In the genomic region with DNA sequence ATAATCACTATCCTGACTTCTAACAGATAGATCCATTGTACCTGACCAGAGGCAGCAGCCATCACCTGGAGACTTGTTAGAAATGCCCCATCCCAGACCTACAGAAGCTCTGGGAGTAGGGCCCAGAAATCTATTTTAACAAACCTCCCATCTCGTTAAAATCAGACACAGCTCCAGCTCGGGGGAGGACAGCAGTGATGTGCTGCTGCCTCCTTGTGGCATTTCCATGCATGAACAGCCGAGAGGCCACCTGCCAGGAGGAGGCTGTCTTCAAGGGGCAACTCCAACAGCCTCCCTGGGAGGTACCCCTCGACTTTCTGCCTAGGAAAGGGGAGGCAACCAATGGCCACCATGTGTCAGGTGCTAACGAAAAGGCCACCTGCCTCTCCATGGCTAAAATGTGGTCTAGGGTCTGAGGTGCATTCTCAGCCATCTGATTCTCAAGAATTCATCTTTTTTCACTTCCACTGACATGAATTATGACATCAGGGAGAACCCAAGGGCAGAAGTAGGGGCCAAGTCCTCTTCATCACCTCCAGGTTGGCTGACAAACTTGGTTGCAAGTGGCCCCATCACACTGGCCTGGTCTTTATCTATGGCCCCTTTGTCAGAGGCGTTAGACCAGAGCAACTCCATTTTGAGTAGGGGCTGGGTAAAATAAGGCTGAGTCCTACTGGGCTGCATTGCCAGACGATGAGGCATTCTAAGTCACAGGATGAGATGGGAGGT, we compare ENCODE assay signal across 8 cellular contexts. TPM values are rescaled to one million over a fixed set of nuclear protein-coding genes. Genes with fewer than 3 reads are reported as not detected.
DNase-seq lines count a peak whose midpoint lies in the region; ATAC-seq and TF ChIP-seq lines count a peak whose summit lies in the region.

No MANE protein-coding gene starts in this region.

- no peak overlapping the region for H3K27ac Mint-ChIP-seq in T-cell

- no peak overlapping the region for H3K4me2 ChIP-seq in smooth muscle cell

- H4K20me1 ChIP-seq in smooth muscle cell (ENCODE audit: low read depth), result no peaks in the 10 kb centered on the region

- no peak overlapping the region for H3K27ac ChIP-seq in smooth muscle cell (ENCODE audit: low read depth)

- DNase-seq in ELR (ENCODE audit: low read depth) (peak; percentile 85), LHCN-M2 (ENCODE audit: low read depth) (peak; percentile 58), T-cell (peak in 32 of 34 experiments; percentile 16 to 67 (median 48)), astrocyte of the cerebellum (ENCODE audit: low read depth) (peak; percentile 49), hypothalamus (lab: John Stamatoyannopoulos, UW) (peak in 47 of 51 donors; percentile 17 to 81 (median 51)), smooth muscle cell (lab: John Stamatoyannopoulos, UW; ENCODE audit: unreplicated experiment) (peak; percentile 16), NCI-H187 treated with DMSO at 0.1 percent for 48 hours (lab: John Stamatoyannopoulos, UW) (no peak)

- H3K9me3 Mint-ChIP-seq in T-cell, result peaks cover 0 to 4% (median 0%) of the 10 kb centered on the region in 3 donors

- H3F3A ChIP-seq in smooth muscle cell (ENCODE audit: low read depth), result no peaks in the 10 kb centered on the region

- peaks cover 9% of the 10 kb centered on the region for H3K4me1 ChIP-seq in smooth muscle cell (ENCODE audit: low read depth)

- H3K4me3 ChIP-seq in astrocyte of the cerebellum (ENCODE audit: low read depth, low read length) (no peak overlapping the region), smooth muscle cell (no peak overlapping the region)

- no peak overlapping the region for H3K4me3 Mint-ChIP-seq in T-cell

- H3K36me3 ChIP-seq in smooth muscle cell (ENCODE audit: low read depth), result no peaks in the 10 kb centered on the region

- in situ Hi-C loops in astrocyte of the cerebellum (cut with HindIII; ENCODE audit: low sequenced_read_pairs), result loop anchor here (10.0 kb wide), 2 partner anchors 69 to 339 kb away; no protein-coding TSS in a partner anchor

- H3K9ac ChIP-seq in smooth muscle cell (ENCODE audit: low read depth), result no peak overlapping the region

- H3K27me3 Mint-ChIP-seq in T-cell, result no peaks in the 10 kb centered on the region

- peaks cover 15 to 19% (median 18%) of the 10 kb centered on the region in 3 donors for H3K4me1 Mint-ChIP-seq in T-cell

- 26% methylated on average over 7 of the region's 7 CpGs for WGBS in smooth muscle cell (ENCODE audit: low lambda C conversion rate)

- H3K79me2 ChIP-seq in smooth muscle cell (ENCODE audit: low read depth), result no peaks in the 10 kb centered on the region

- H2AFZ ChIP-seq in smooth muscle cell (ENCODE audit: low read depth), result no peak overlapping the region

- H3K36me3 Mint-ChIP-seq in T-cell, result no peaks in the 10 kb centered on the region

- H3K27me3 ChIP-seq in smooth muscle cell (ENCODE audit: low read depth), result no peaks in the 10 kb centered on the region

- TF ChIP-seq CTCF in astrocyte of the cerebellum (IDR thresholded peaks at IDR 0.05; ENCODE audit: low read depth, low read length, missing control alignments) (peak; percentile 95), smooth muscle cell (IDR thresholded peaks at IDR 0.05; ENCODE audit: borderline replicate concordance, insufficient read depth, poor library complexity, severe bottlenecking) (peak; percentile 85)

- CTCF ChIA-PET in T-cell (lab: Charles Lee), result interaction anchor here in 1 of 2 donors (1.1 kb wide), 1 partner anchor 130 kb away, joined by 3 read pairs; no protein-coding TSS in a partner anchor

- ATAC-seq in T-cell (replicated peaks in 1 of 4), result peak; percentile 57 to 72 (median 68)
- ATAC-seq in GM19397 (IDR thresholded peaks at IDR 0.05; ENCODE audit: unreplicated experiment), result no peak

- POLR2A ChIA-PET in T-cell (lab: Charles Lee), result no interaction called here

- H3K9me3 ChIP-seq in smooth muscle cell (replicated peaks; ENCODE audit: low read depth), result no peaks in the 10 kb centered on the region

RNA-seq across cellular contexts. Expression of gene KCNK15, which starts 12.2 kb away (rescaled TPM):
- total RNA-seq in LHCN-M2 (2014; rRNA removed), result not detected in 2 replicates
- polyA plus RNA-seq in LHCN-M2 (2012), result not detected
- under 1 TPM in 1 of 5 donors, not detected in 4; 0.13 TPM for total RNA-seq in T-cell
- 0.54 TPM in 1 of 2 replicates, not detected in the other for total RNA-seq in smooth muscle cell
- polyA plus RNA-seq in smooth muscle cell, result 0.06 and 0.24 TPM in 2 replicates

RNA-seq across cellular contexts. Expression of gene CCN5, which starts 18.3 kb away (rescaled TPM):
- total RNA-seq in LHCN-M2 (2014; rRNA removed) (not detected in 2 replicates), T-cell (under 1 TPM in 3 of 5 donors, not detected in 2; 0.13 to 0.41 (median 0.29) TPM), smooth muscle cell (not detected in 2 replicates)
- polyA plus RNA-seq in LHCN-M2 (2012), result 0.05 TPM
- polyA plus RNA-seq in smooth muscle cell, result not detected in 2 replicates
